ENCODE assay signal across 14 cellular contexts in genomic region chr12:116919247-116919671, GRCh38. TPM values are rescaled to one million over a fixed set of nuclear protein-coding genes. Genes with fewer than 3 reads are reported as not detected.
DNase-seq lines count a peak whose midpoint lies in the region; ATAC-seq, FAIRE-seq and TF ChIP-seq lines count a peak whose summit lies in the region.
"Had no signal": no experiment of that assay in that cellular context is flagged by ENCODE, and none has a peak within 500 bp of the region (broad histone marks: within the 10 kb centered on the region; RNA-seq: fewer than 3 reads in every experiment).

No MANE protein-coding gene starts in this region.

- H3K4me3 Mint-ChIP-seq in GM23338: no peak overlapping the region

- peaks cover 14% of the 10 kb centered on the region; the same call in 2 of the 3 replicates for H3K36me3 Mint-ChIP-seq in GM23338 (ENCODE audit: low read depth)

- 0 out of 2 replicates have a peak, but pooled peaks cover 4% of the 10 kb centered on the region for H3F3A ChIP-seq in GM23338 (replicated peaks; ENCODE audit: low read depth)

- no peaks in the 10 kb centered on the region for H3K27me3 Mint-ChIP-seq in GM23338 (ENCODE audit: insufficient read depth, low read depth, poor library complexity)
- H3K27me3 Mint-ChIP-seq: brain had no signal

- H3K36me3 ChIP-seq in A673 (ENCODE audit: insufficient read depth, low read length, poor library complexity, severe bottlenecking): no peaks in the 10 kb centered on the region
- H3K36me3 ChIP-seq in GM23338 (ENCODE audit: insufficient read depth): no peaks in the 10 kb centered on the region
- no peaks in the 10 kb centered on the region for H3K36me3 ChIP-seq in effector memory CD4-positive, alpha-beta T cell (ENCODE audit: control insufficient read depth, insufficient read depth, low read length)

- no peak overlapping the region for H2AFZ ChIP-seq in GM23338

- TF ChIP-seq CTCF in A673 (conservative IDR thresholded peaks at IDR 0.05; ENCODE audit: low read depth, low read length) (no peak), GM23338 (conservative IDR thresholded peaks at IDR 0.05; ENCODE audit: low read depth in 2 of 2) (no peak)

- H3K4me3 ChIP-seq in A673 (ENCODE audit: low read depth, low read length, poor library complexity, severe bottlenecking) (no peak overlapping the region), GM23338 (no peak overlapping the region)
- no peak overlapping the region for H3K4me3 ChIP-seq in effector memory CD4-positive, alpha-beta T cell (ENCODE audit: insufficient read depth, low read depth, low read length, poor library complexity, severe bottlenecking)
- H3K4me3 ChIP-seq: SJSA1 had no signal

- POLR2A ChIA-PET in A673 (lab: Charles Lee; ENCODE audit: low non-redundant PET): no interaction called here

- H3K27me3 ChIP-seq in A673 (replicated peaks; ENCODE audit: insufficient read depth, low read depth, low read length, poor library complexity) (no peaks in the 10 kb centered on the region), GM23338 (ENCODE audit: insufficient read depth) (no peaks in the 10 kb centered on the region)
- H3K27me3 ChIP-seq in effector memory CD4-positive, alpha-beta T cell (replicated peaks; ENCODE audit: control insufficient read depth, insufficient read depth, low read length, poor library complexity, severe bottlenecking): no peaks in the 10 kb centered on the region
- H3K27me3 ChIP-seq: SJSA1 had no signal

- no peak overlapping the region for H3K4me2 ChIP-seq in GM23338

- FAIRE-seq in frontal cortex (lab: Jason Lieb, UNC): no peak

- ATAC-seq in GM23338: no peak

- H3K4me1 ChIP-seq in A673 (ENCODE audit: insufficient read depth, low read length, poor library complexity, severe bottlenecking): peaks cover 45% of the 10 kb centered on the region
- peaks cover 6% of the 10 kb centered on the region; the same call in 1 of the 2 replicates for H3K4me1 ChIP-seq in GM23338 (ENCODE audit: insufficient read depth)
- peaks cover 12% of the 10 kb centered on the region for H3K4me1 ChIP-seq in effector memory CD4-positive, alpha-beta T cell (ENCODE audit: control insufficient read depth, insufficient read depth, low read length, poor library complexity, severe bottlenecking)

- BruUV-seq in A673 (replicated peaks; lab: Mats Ljungman, UMichigan): no TSS peak

- H3K27ac ChIP-seq in A673 (ENCODE audit: low read depth, low read length, poor library complexity, severe bottlenecking) (peak overlapping the region; percentile 63), GM23338 (ENCODE audit: low read depth) (peak overlapping the region; percentile 20; the same call in 1 of the 2 replicates)
- no peak overlapping the region for H3K27ac ChIP-seq in effector memory CD4-positive, alpha-beta T cell (ENCODE audit: insufficient read depth, low read length, poor library complexity, severe bottlenecking)
- H3K27ac ChIP-seq: SJSA1 had no signal

- intact Hi-C loops in A673 (cut with micrococcal nuclease; ENCODE audit: unreplicated experiment): no loop called here

- no peak overlapping the region for H3K27ac Mint-ChIP-seq in GM23338

- CTCF ChIA-PET in A673 (lab: Charles Lee): no interaction called here

- no peaks in the 10 kb centered on the region for H3K9me3 Mint-ChIP-seq in GM23338

- DNase-seq in A673 (ENCODE audit: low spot score) (peak; percentile 52), GM23338 (ENCODE audit: low spot score) (no peak), NCI-H82 treated with DMSO at 0.1 percent for 48 hours (lab: John Stamatoyannopoulos, UW; ENCODE audit: unreplicated experiment) (peak; percentile 14), germinal center (ENCODE audit: low spot score) (peak; percentile 60), frontal cortex (ENCODE audit: low spot score in 2 of 2) (no peak), NK-92 (lab: John Stamatoyannopoulos, UW; ENCODE audit: unreplicated experiment) (no peak)
- DNase-seq in stimulated activated CD4-positive, alpha-beta T cell treated with anti-CD3 and anti-CD28 coated beads, Interleukin-4, amount 100 ng/mL, for 1 hour: no peak
- no peak for DNase-seq in effector memory CD4-positive, alpha-beta T cell
- DNase-seq: activated CD4-positive, alpha-beta T cell treated with anti-CD3 and anti-CD28 coated beads for 4 hours; hippocampal formation; NCI-H524 had no signal

- H3K79me2 ChIP-seq in GM23338 (replicated peaks; ENCODE audit: insufficient read depth): peaks cover 10% of the 10 kb centered on the region

- H3K9me3 ChIP-seq in A673 (ENCODE audit: low read depth, low read length, poor library complexity, severe bottlenecking): no peaks in the 10 kb centered on the region
- no peaks in the 10 kb centered on the region for H3K9me3 ChIP-seq in effector memory CD4-positive, alpha-beta T cell (ENCODE audit: control insufficient read depth, low read length)

- peaks cover 23% of the 10 kb centered on the region for H3K4me1 Mint-ChIP-seq in GM23338

- H4K20me1 ChIP-seq in GM23338 (replicated peaks; ENCODE audit: insufficient read depth): peaks cover 3% of the 10 kb centered on the region; the same call in 1 of the 2 replicates

- no peaks in the 10 kb centered on the region for H3K9me2 ChIP-seq in GM23338 (ENCODE audit: insufficient read depth)

TF ChIP-seq in GM23338, 12 proteins besides CTCF, POLR2A, EP300 and RAD21 (continues in another document):
- TF ChIP-seq POLR2AphosphoS5 (IDR thresholded peaks at IDR 0.05; ENCODE audit: low read depth) (no peak), ETS1 (IDR thresholded peaks at IDR 0.05) (no peak), REST (IDR thresholded peaks at IDR 0.05; ENCODE audit: unreplicated experiment) (no peak), NANOG (IDR thresholded peaks at IDR 0.05; ENCODE audit: borderline replicate concordance) (no peak), JUNB (IDR thresholded peaks at IDR 0.05; ENCODE audit: unreplicated experiment) (no peak), STAT1 (IDR thresholded peaks at IDR 0.05; ENCODE audit: unreplicated experiment) (no peak)

RNA-seq across cellular contexts. Expression of gene FBXW8, which starts 8.5 kb away (rescaled TPM):
- 14.8 and 17.0 TPM in 2 replicates for total RNA-seq in A673 (2021)
- total RNA-seq in GM23338 (2014; rRNA removed; shearing (Covaris generic)): 12.9 and 13.9 TPM in 2 replicates
- 4.6 and 4.7 TPM in 2 replicates for polyA plus RNA-seq in GM23338 (2016; fragmentation: Nextera tagmentation; extraction: Ambion mirVana)
- 7.7 TPM for total RNA-seq in frontal cortex

RNA-seq across cellular contexts. Expression of gene HRK, which starts 38.0 kb away (rescaled TPM):
- total RNA-seq in A673 (2021) (0.17 and 0.37 TPM in 2 replicates), frontal cortex (0.41 TPM)
- 1.0 and 1.9 TPM in 2 replicates for total RNA-seq in GM23338 (2014; rRNA removed; shearing (Covaris generic))
- 1.7 and 1.9 TPM in 2 replicates for polyA plus RNA-seq in GM23338 (2016; fragmentation: Nextera tagmentation; extraction: Ambion mirVana)
- total RNA-seq: lung microvascular endothelial cell, SJSA1 had no signal

Comparison
In these comparisons a context has a peak if more than half of its experiments do, and no peak if none do; other contexts are left out.
1. DNase-seq: peak in A673 (single experiment), NCI-H82 treated with DMSO at 0.1 percent for 48 hours (single experiment) and germinal center (single experiment); none in GM23338 (single experiment), stimulated activated CD4-positive, alpha-beta T cell treated with anti-CD3 and anti-CD28 coated beads, Interleukin-4, amount 100 ng/mL, for 1 hour (single experiment), frontal cortex (0 of 2), NK-92 (single experiment) and effector memory CD4-positive, alpha-beta T cell (0 of 3).